ENCODE assay signal across 8 cellular contexts in genomic region chr4:56978750-56979303, GRCh38. TPM values are rescaled to one million over a fixed set of nuclear protein-coding genes. Genes with fewer than 3 reads are reported as not detected.
DNase-seq lines count a peak whose midpoint lies in the region; ATAC-seq, FAIRE-seq and TF ChIP-seq lines count a peak whose summit lies in the region.

Gene POLR2B, plus strand, starts transcription at chr4:56978896. Its CDS starts 90 bp downstream, at chr4:56978986.

- TF ChIP-seq POLR2A in spleen (IDR thresholded peaks at IDR 0.05): peak in 1 of 3 donors; percentile 56

- FAIRE-seq in bronchial epithelial cell (lab: Jason Lieb, UNC): no peak

- 0 to 1% (median 0%) methylated on average over 32 to 37 of the region's 37 CpGs for WGBS in spleen, 5 donors

- H2AFZ ChIP-seq in ACC112 (ENCODE audit: low read length, unreplicated experiment): peak within 1 kb of the TSS; percentile 51

- peaks cover 79% of the 10 kb centered on the region for H3K79me2 ChIP-seq in ACC112 (ENCODE audit: control insufficient read depth, insufficient read depth, low read length, unreplicated experiment)

- peaks cover 0 to 1% (median 0%) of the 10 kb centered on the region in 8 donors for H3K9me3 ChIP-seq in spleen

- peaks cover 5% of the 10 kb centered on the region for H3K36me3 ChIP-seq in ACC112 (ENCODE audit: insufficient read depth, low read length)
- H3K36me3 ChIP-seq in bronchial epithelial cell (ENCODE audit: control insufficient read depth, insufficient read depth, low read length): peaks cover 2% of the 10 kb centered on the region
- peaks cover 0 to 21% (median 3%) of the 10 kb centered on the region in 6 donors for H3K36me3 ChIP-seq in spleen

- peak; percentile 46 for ATAC-seq in GM18870 (IDR thresholded peaks at IDR 0.05; ENCODE audit: unreplicated experiment)
- ATAC-seq in HG03135 (IDR thresholded peaks at IDR 0.05; ENCODE audit: unreplicated experiment): peak; percentile 41

- H3K4me3 ChIP-seq in ACC112 (ENCODE audit: low read depth, low read length): peak within 1 kb of the TSS; percentile 96
- peak within 1 kb of the TSS; percentile 66 for H3K4me3 ChIP-seq in WI38 (ENCODE audit: low read depth, low read length)
- peak within 1 kb of the TSS; percentile 95 for H3K4me3 ChIP-seq in bronchial epithelial cell (ENCODE audit: low read depth, low read length)
- H3K4me3 ChIP-seq in spleen: peak within 1 kb of the TSS; percentile 85 to 99 (median 98)

- H3K27me3 ChIP-seq in ACC112 (ENCODE audit: insufficient read depth, low read length) (no peaks in the 10 kb centered on the region), bronchial epithelial cell (ENCODE audit: control insufficient read depth, insufficient read depth, low read length) (no peaks in the 10 kb centered on the region), spleen (replicated peaks in 1 of 7) (no peaks in the 10 kb centered on the region)

- no peak for TF ChIP-seq CTCF in WI38 (IDR thresholded peaks at IDR 0.05; ENCODE audit: low read depth, low read length)
- no peak for TF ChIP-seq CTCF in bronchial epithelial cell (IDR thresholded peaks at IDR 0.05; ENCODE audit: insufficient read depth, low read length, severe bottlenecking)
- TF ChIP-seq CTCF in spleen (IDR thresholded peaks at IDR 0.05 in 8 of 11, conservative IDR thresholded peaks at IDR 0.05 in 3 of 11): no peak

- H3K4me1 ChIP-seq in ACC112 (ENCODE audit: control insufficient read depth, insufficient read depth, low read length, unreplicated experiment): peaks cover 28% of the 10 kb centered on the region
- peaks cover 46 to 84% (median 72%) of the 10 kb centered on the region in 6 donors for H3K4me1 ChIP-seq in spleen

- H3K27ac ChIP-seq in ACC112 (ENCODE audit: low read depth, low read length) (peak within 1 kb of the TSS; percentile 74), spleen (peak within 1 kb of the TSS; percentile 75 to 95 (median 94))

- DNase-seq in NCI-H2196 treated with DMSO at 0.1 percent for 48 hours (lab: John Stamatoyannopoulos, UW; ENCODE audit: unreplicated experiment) (peak; percentile 55), bronchial epithelial cell (ENCODE audit: low read depth) (peak; percentile 90), iPS-NIHi7 (ENCODE audit: extremely low spot score) (peak; percentile 92), spleen (peak; percentile 97)

- intact Hi-C loops in spleen (cut with DNase I; ENCODE audit: low total_unique reads): loop anchor here (5.0 kb wide), 1 partner anchor 72 kb away; the partner anchor contains the start of gene REST

RNA-seq across cellular contexts. Expression of gene POLR2B, which starts in this region (rescaled TPM):
- total RNA-seq in bronchial epithelial cell (97.2 and 112 TPM in 2 replicates), spleen (100 to 1,000 TPM in 2 of 7 donors, 10 to 100 TPM in 5; 78.4 to 119 (median 96.6) TPM)
- 10 to 100 TPM; 27.4 to 37.9 (median 36.1) TPM for polyA plus RNA-seq in spleen

Comparison
In these comparisons a context has a peak if more than half of its experiments do, and no peak if none do; other contexts are left out.
1. Peak in every context shown above with its lines: DNase-seq, ATAC-seq, H3K4me3 ChIP-seq and H3K27ac ChIP-seq.